1 cellular context compared by ENCODE assay signal in genomic region chr11:74749127-74749964, GRCh38.
TF ChIP-seq lines count a peak whose summit lies in the region.

No MANE protein-coding gene starts in this region.

TF ChIP-seq in K562, 482 proteins besides CTCF, POLR2A, EP300 and RAD21 (continued from another document and continues in another):
- TF ChIP-seq AFF1 (IDR thresholded peaks at IDR 0.05; ENCODE audit: low read depth in 1 of 2, partially characterized antibody in 2 of 2) (no peak), ZZZ3 (IDR thresholded peaks at IDR 0.05) (no peak), EHMT2 (IDR thresholded peaks at IDR 0.05) (no peak), ERF (CRISPR knock-in tag; IDR thresholded peaks at IDR 0.05) (no peak; the same call in 1 of the 2 replicates), RHOXF2B (CRISPR knock-in tag; conservative IDR thresholded peaks at IDR 0.05) (no peak), HNRNPLL (IDR thresholded peaks at IDR 0.05; ENCODE audit: low read depth, low read length, poor library complexity, severe bottlenecking) (no peak), NR1H2 (CRISPR knock-in tag; IDR thresholded peaks at IDR 0.05) (no peak), MAFF (IDR thresholded peaks at IDR 0.05; ENCODE audit: low read length) (no peak), SLC30A9 (CRISPR knock-in tag; IDR thresholded peaks at IDR 0.05) (no peak), TEAD1 (CRISPR knock-in tag; IDR thresholded peaks at IDR 0.05) (peak in 1 of 2 experiments; percentile 34; a peak in 1 of 4 replicates), ARID1B (IDR thresholded peaks at IDR 0.05) (no peak), SAFB (IDR thresholded peaks at IDR 0.05; ENCODE audit: borderline replicate concordance, low read depth, low read length) (no peak), ZNF696 (CRISPR knock-in tag; conservative IDR thresholded peaks at IDR 0.05) (no peak), UBTF (IDR thresholded peaks at IDR 0.05; ENCODE audit: borderline replicate concordance in 1 of 2, low read depth in 2 of 2, low read length in 2 of 2) (peak; percentile 66 to 96; a peak in 3 of 4 replicates), CEBPB (tag; IDR thresholded peaks at IDR 0.05) (0 out of 2 replicates have a peak, but pooled peaks have one; percentile 8), PHTF2 (CRISPR knock-in tag; IDR thresholded peaks at IDR 0.05) (no peak), KLF10 (CRISPR knock-in tag; IDR thresholded peaks at IDR 0.05) (no peak), ZNF263 (CRISPR knock-in tag; IDR thresholded peaks at IDR 0.05; ENCODE audit: borderline replicate concordance) (peak; percentile 38; the same call in 1 of the 2 replicates), NFIC (IDR thresholded peaks at IDR 0.05) (no peak), ELK1 (CRISPR knock-in tag; IDR thresholded peaks at IDR 0.05) (no peak), MTA1 (IDR thresholded peaks at IDR 0.05; ENCODE audit: borderline replicate concordance) (peak; percentile 51; the same call in 1 of the 2 replicates), CLOCK (CRISPR knock-in tag; IDR thresholded peaks at IDR 0.05; ENCODE audit: borderline replicate concordance) (no peak), SIN3B (IDR thresholded peaks at IDR 0.05; ENCODE audit: low read depth) (no peak; the same call in 1 of the 2 replicates), L3MBTL2 (IDR thresholded peaks at IDR 0.05) (peak; percentile 97), ZNF280A (IDR thresholded peaks at IDR 0.05; ENCODE audit: low read depth, partially characterized antibody) (no peak), NONO (IDR thresholded peaks at IDR 0.05; ENCODE audit: low read depth in 2 of 2, low read length in 1 of 2) (peak in 1 of 2 experiments; percentile 51; a peak in 1 of 4 replicates), MYC (IDR thresholded peaks at IDR 0.05; ENCODE audit: low read depth, low read length) (peak; percentile 75), MYC (CRISPR knock-in tag; IDR thresholded peaks at IDR 0.05; ENCODE audit: borderline replicate concordance, low read depth) (no peak), HBP1 (CRISPR knock-in tag; IDR thresholded peaks at IDR 0.05) (no peak), NR2C2 (CRISPR knock-in tag; IDR thresholded peaks at IDR 0.05) (0 out of 2 replicates have a peak, but pooled peaks have one; percentile 16), NR2C2 (tag; IDR thresholded peaks at IDR 0.05) (no peak), PKNOX1 (IDR thresholded peaks at IDR 0.05) (0 out of 2 replicates have a peak, but pooled peaks have one; percentile 27), SPI1 (IDR thresholded peaks at IDR 0.05; ENCODE audit: borderline replicate concordance, low read depth, low read length) (peak; percentile 91), HDAC1 (IDR thresholded peaks at IDR 0.05) (peak in 1 of 2 experiments; percentile 76; a peak in 2 of 4 replicates), ZNF24 (IDR thresholded peaks at IDR 0.05) (no peak), PML (IDR thresholded peaks at IDR 0.05; ENCODE audit: low read length) (no peak), ZNF12 (CRISPR knock-in tag; IDR thresholded peaks at IDR 0.05) (0 out of 2 replicates have a peak, but pooled peaks have one; percentile 30), PHF8 (IDR thresholded peaks at IDR 0.05; ENCODE audit: borderline replicate concordance, low read length) (peak; percentile 52; the same call in 1 of the 2 replicates), WHSC1 (IDR thresholded peaks at IDR 0.05; ENCODE audit: low read length) (no peak), ZNF592 (IDR thresholded peaks at IDR 0.05) (peak; percentile 84; the same call in 1 of the 2 replicates), ID3 (CRISPR knock-in tag; IDR thresholded peaks at IDR 0.05) (no peak), ID3 (tag; IDR thresholded peaks at IDR 0.05) (0 out of 2 replicates have a peak, but pooled peaks have one; percentile 19), MEF2D (tag; conservative IDR thresholded peaks at IDR 0.05; ENCODE audit: low read depth) (no peak), FOXJ3 (CRISPR knock-in tag; IDR thresholded peaks at IDR 0.05) (no peak), ZFPM2 (CRISPR knock-in tag; IDR thresholded peaks at IDR 0.05) (no peak), DNMT1 (IDR thresholded peaks at IDR 0.05) (no peak), NCOA6 (IDR thresholded peaks at IDR 0.05) (no peak)
